29 cellular contexts compared by ENCODE assay signal in genomic region chr22:37986371-37986770, GRCh38. TPM values are rescaled to one million over a fixed set of nuclear protein-coding genes. Genes with fewer than 3 reads are reported as not detected.
"Had no signal": no experiment of that assay in that cellular context is flagged by ENCODE, and none has a peak within 500 bp of the region (broad histone marks: within the 10 kb centered on the region; RNA-seq: fewer than 3 reads in every experiment).

No MANE protein-coding gene starts in this region.

- DNase-seq: activated CD4-positive, alpha-beta T cell treated with anti-CD3 and anti-CD28 coated beads for 1 hour; activated CD4-positive, alpha-beta T cell treated with anti-CD3 and anti-CD28 coated beads, Interleukin-2, amount 50 U/mL, for 1 hour; activated CD8-positive, alpha-beta T cell treated with anti-CD3 and anti-CD28 coated beads, Interleukin-2, amount 10 ng/mL, durations not matched to agents 7 days and 5 days; activated gamma-delta T cell; aorta; brain microvascular endothelial cell; colonic mucosa; heart right ventricle; islet precursor cell; natural killer cell; stimulated activated CD4-positive, alpha-beta T cell treated with anti-CD3 and anti-CD28 coated beads, Interleukin-1b, Interleukin-23, amount 100 ng/mL, for 48 hours; stimulated activated naive CD8-positive, alpha-beta T cell treated with anti-CD3 and anti-CD28 coated beads, Interleukin-15, amount 100 ng/mL, for 72 hours; T-cell had no signal

- H3K9me3 ChIP-seq: colonic mucosa, heart right ventricle, neutrophil, pancreas, testis, vagina had no signal

- H3K36me3 ChIP-seq: brain microvascular endothelial cell, colonic mucosa, neutrophil, pancreas, vagina had no signal

- H3K9me3 Mint-ChIP-seq: activated naive CD4-positive, alpha-beta T cell treated with anti-CD3 and anti-CD28 coated beads, Interleukin-2, amount 50 U/mL, for 24 hours; activated T-helper 1 cell treated with anti-CD3 and anti-CD28 coated beads, Interleukin-12 subunit alpha, Interleukin-12 subunit beta, Interleukin-2, Interleukin-4 antibody, amounts not matched to agents 30 ng/mL and 10 ng/mL and 1 ng/mL, durations not matched to agents 14 hours and 24 hours and 36 hours; central memory CD8-positive, alpha-beta T cell; natural killer cell; stimulated activated naive CD8-positive, alpha-beta T cell treated with anti-CD3 and anti-CD28 coated beads, Interleukin-15, amount 100 ng/mL, for 72 hours; T-cell; T-helper 2 cell treated with Interferon-gamma antibody and Interleukin-4, amounts not matched to agents 5 μg/mL and 100 μg/mL, for 36 hours; type B pancreatic cell had no signal

- FAIRE-seq: pancreas, TTC549 had no signal

- H3K4me3 ChIP-seq: colonic mucosa, heart right ventricle, lung, pancreas, skin epidermis, testis, vagina had no signal

- H3K27me3 Mint-ChIP-seq: activated naive CD4-positive, alpha-beta T cell treated with anti-CD3 and anti-CD28 coated beads, Interleukin-2, amount 50 U/mL, for 24 hours; central memory CD8-positive, alpha-beta T cell; stimulated activated naive CD8-positive, alpha-beta T cell treated with anti-CD3 and anti-CD28 coated beads, Interleukin-15, amount 100 ng/mL, for 72 hours; T-cell had no signal

- H3K4me3 Mint-ChIP-seq: activated CD8-positive, alpha-beta T cell treated with anti-CD3 and anti-CD28 coated beads, Interleukin-2, amount 10 ng/mL, durations not matched to agents 7 days and 5 days; activated naive CD4-positive, alpha-beta T cell treated with anti-CD3 and anti-CD28 coated beads, Interleukin-2, amount 50 U/mL, for 24 hours; activated T-helper 1 cell treated with anti-CD3 and anti-CD28 coated beads, Interleukin-12 subunit alpha, Interleukin-12 subunit beta, Interleukin-2, Interleukin-4 antibody, amounts not matched to agents 30 ng/mL and 10 ng/mL and 1 ng/mL, durations not matched to agents 14 hours and 24 hours and 36 hours; central memory CD8-positive, alpha-beta T cell; natural killer cell; stimulated activated naive CD8-positive, alpha-beta T cell treated with anti-CD3 and anti-CD28 coated beads, Interleukin-15, amount 100 ng/mL, for 72 hours; T-cell; T-helper 2 cell treated with Interferon-gamma antibody and Interleukin-4, amounts not matched to agents 5 μg/mL and 100 μg/mL, for 36 hours; type B pancreatic cell had no signal

- H3K4me1 ChIP-seq: colonic mucosa, pancreas, vagina had no signal

- H3K4me1 Mint-ChIP-seq: activated naive CD4-positive, alpha-beta T cell treated with anti-CD3 and anti-CD28 coated beads, Interleukin-2, amount 50 U/mL, for 24 hours; central memory CD8-positive, alpha-beta T cell; stimulated activated naive CD8-positive, alpha-beta T cell treated with anti-CD3 and anti-CD28 coated beads, Interleukin-15, amount 100 ng/mL, for 72 hours; T-cell had no signal

- H3K27me3 ChIP-seq: colonic mucosa, heart right ventricle, neutrophil, pancreas, testis, vagina had no signal

- H3K36me3 Mint-ChIP-seq: activated naive CD4-positive, alpha-beta T cell treated with anti-CD3 and anti-CD28 coated beads, Interleukin-2, amount 50 U/mL, for 24 hours; natural killer cell; T-cell; type B pancreatic cell had no signal

- H3K27ac ChIP-seq: brain microvascular endothelial cell, colonic mucosa, epithelial cell of prostate, heart right ventricle, neutrophil, pancreas, testis, vagina had no signal

- H3K27ac Mint-ChIP-seq: activated CD8-positive, alpha-beta T cell treated with anti-CD3 and anti-CD28 coated beads, Interleukin-2, amount 10 ng/mL, durations not matched to agents 7 days and 5 days; activated naive CD4-positive, alpha-beta T cell treated with anti-CD3 and anti-CD28 coated beads, Interleukin-2, amount 50 U/mL, for 24 hours; activated T-helper 1 cell treated with anti-CD3 and anti-CD28 coated beads, Interleukin-12 subunit alpha, Interleukin-12 subunit beta, Interleukin-2, Interleukin-4 antibody, amounts not matched to agents 30 ng/mL and 10 ng/mL and 1 ng/mL, durations not matched to agents 14 hours and 24 hours and 36 hours; natural killer cell; T-cell; T-helper 2 cell treated with Interferon-gamma antibody and Interleukin-4, amounts not matched to agents 5 μg/mL and 100 μg/mL, for 36 hours; type B pancreatic cell had no signal

- ATAC-seq: activated CD8-positive, alpha-beta T cell treated with anti-CD3 and anti-CD28 coated beads, Interleukin-2, amount 10 ng/mL, durations not matched to agents 7 days and 5 days; heart right ventricle; natural killer cell; right cardiac atrium; stimulated activated naive CD8-positive, alpha-beta T cell treated with anti-CD3 and anti-CD28 coated beads, Interleukin-15, amount 100 ng/mL, for 72 hours; T-cell had no signal

RNA-seq across cellular contexts. Expression of gene SOX10, which starts 2.0 kb away (rescaled TPM):
- total RNA-seq: activated CD8-positive, alpha-beta T cell treated with anti-CD3 and anti-CD28 coated beads, Interleukin-2, amount 10 ng/mL, durations not matched to agents 7 days and 5 days; activated T-helper 1 cell treated with anti-CD3 and anti-CD28 coated beads, Interleukin-12 subunit alpha, Interleukin-12 subunit beta, Interleukin-2, Interleukin-4 antibody, amounts not matched to agents 30 ng/mL and 10 ng/mL and 1 ng/mL, durations not matched to agents 14 hours and 24 hours and 36 hours; fibroblast of villous mesenchyme; natural killer cell; pulmonary artery endothelial cell; T-cell had no signal

RNA-seq across cellular contexts. Expression of gene C22orf23, which starts 33.0 kb away (rescaled TPM):
- total RNA-seq: activated CD8-positive, alpha-beta T cell treated with anti-CD3 and anti-CD28 coated beads, Interleukin-2, amount 10 ng/mL, durations not matched to agents 7 days and 5 days; activated T-helper 1 cell treated with anti-CD3 and anti-CD28 coated beads, Interleukin-12 subunit alpha, Interleukin-12 subunit beta, Interleukin-2, Interleukin-4 antibody, amounts not matched to agents 30 ng/mL and 10 ng/mL and 1 ng/mL, durations not matched to agents 14 hours and 24 hours and 36 hours; aorta; colonic mucosa; fibroblast of villous mesenchyme; natural killer cell; T-cell; vagina had no signal
